9 cellular contexts compared by ENCODE assay signal in the genomic region with DNA sequence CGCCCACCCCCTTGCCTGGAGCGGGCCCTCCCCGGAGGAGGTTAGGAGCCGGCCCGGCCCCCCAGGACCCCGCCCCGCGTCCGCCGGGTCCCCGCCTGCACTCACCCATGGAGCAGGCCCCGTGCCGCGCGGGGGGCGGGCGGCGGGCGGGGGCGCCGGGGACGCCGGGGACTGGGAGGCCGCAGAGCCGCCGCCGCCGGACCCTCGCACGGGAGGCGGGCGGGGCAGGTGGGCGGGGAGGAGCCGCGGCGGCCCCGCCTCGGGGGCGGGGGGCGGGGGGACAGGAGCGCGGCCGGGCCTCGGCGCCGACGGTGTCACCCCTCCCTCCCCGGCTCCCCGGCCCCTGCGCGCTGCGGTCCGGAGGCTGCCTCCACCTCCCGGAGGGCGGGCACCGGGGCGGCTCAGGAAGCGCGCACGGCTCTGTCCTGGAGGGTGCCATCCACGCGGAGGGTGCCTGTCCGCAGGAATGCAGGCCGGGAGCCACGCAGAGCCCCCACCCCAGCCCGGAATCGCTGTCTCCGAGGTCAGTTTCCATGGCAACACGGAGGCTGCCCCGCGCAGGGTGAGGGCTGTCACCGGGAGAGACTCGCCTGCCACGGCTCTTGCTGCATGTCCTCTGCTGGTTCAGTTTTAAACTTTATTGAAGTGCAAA. TPM values are rescaled to one million over a fixed set of nuclear protein-coding genes. Genes with fewer than 3 reads are reported as not detected.
DNase-seq lines count a peak whose midpoint lies in the region; ATAC-seq and TF ChIP-seq lines count a peak whose summit lies in the region.
"Had no signal": no experiment of that assay in that cellular context is flagged by ENCODE, and none has a peak within 500 bp of the region (broad histone marks: within the 10 kb centered on the region; RNA-seq: fewer than 3 reads in every experiment).

No MANE protein-coding gene starts in this region.

- H3K27ac ChIP-seq in aorta (ENCODE audit: low read depth in 1 of 2, low read length in 2 of 2), result no peak overlapping the region

- no peak for ATAC-seq in aorta (ENCODE audit: low FRiP score)
- ATAC-seq in GM19328 (IDR thresholded peaks at IDR 0.05; ENCODE audit: unreplicated experiment), result no peak
- ATAC-seq in HG03469 (IDR thresholded peaks at IDR 0.05; ENCODE audit: unreplicated experiment), result no peak

- no peaks in the 10 kb centered on the region for H3K27me3 ChIP-seq in aorta (ENCODE audit: control insufficient read depth in 1 of 2, insufficient read depth in 2 of 2, low read length in 1 of 2)

- no peaks in the 10 kb centered on the region for H3K9me3 ChIP-seq in aorta (ENCODE audit: control insufficient read depth, low read length)

- no peaks in the 10 kb centered on the region for H3K36me3 ChIP-seq in aorta (ENCODE audit: control insufficient read depth in 1 of 2, insufficient read depth in 2 of 2, low read length in 1 of 2)

- peaks cover 3 to 6% of the 10 kb centered on the region in 2 donors for H3K4me1 ChIP-seq in aorta (ENCODE audit: control insufficient read depth in 1 of 2, insufficient read depth in 2 of 2, low read length in 2 of 2)

- no peak for TF ChIP-seq CTCF in fibroblast of the aortic adventitia (IDR thresholded peaks at IDR 0.05; ENCODE audit: insufficient read depth, low read length)
- no peak for TF ChIP-seq CTCF in neural crest cell (conservative IDR thresholded peaks at IDR 0.05)

- no peak overlapping the region for H3K27ac Mint-ChIP-seq in neural crest cell (ENCODE audit: unreplicated experiment)

- peak overlapping the region; percentile 83 for H3K4me3 Mint-ChIP-seq in neural crest cell

- 0 to 1% methylated on average over 35 to 74 of the region's 74 CpGs for WGBS in aorta, 2 donors

- intact Hi-C loops in aorta (cut with DNase I), result no loop called here

- H3K9me3 Mint-ChIP-seq in neural crest cell, result no peaks in the 10 kb centered on the region

- peak overlapping the region; percentile 82 for H3K4me3 ChIP-seq in fibroblast of the aortic adventitia (ENCODE audit: low read depth, low read length)
- H3K4me3 ChIP-seq in aorta (ENCODE audit: low read length in 2 of 2), result peak overlapping the region; percentile 39 to 73

- DNase-seq in ELR (ENCODE audit: low read depth) (peak; percentile 64), NCI-H526 (lab: John Stamatoyannopoulos, UW) (peak; percentile 46 to 73), fibroblast of the aortic adventitia (ENCODE audit: low read depth) (peak; percentile 41), neural crest cell (ENCODE audit: low read depth, low spot score) (peak; percentile 65), aorta (peak in 1 of 2 donors; percentile 78)
- peak; percentile 23 to 38 for DNase-seq in activated T-helper 1 cell treated with anti-CD3 and anti-CD28 coated beads, Interleukin-2, amount 50 U/mL, for 16 hours (ENCODE audit: low read depth in 1 of 2, low spot score in 1 of 2)

- H3K36me3 Mint-ChIP-seq in neural crest cell (ENCODE audit: low read depth), result no peaks in the 10 kb centered on the region

- peaks cover 6% of the 10 kb centered on the region for H3K27me3 Mint-ChIP-seq in neural crest cell (ENCODE audit: low read depth)

- H3K4me1 Mint-ChIP-seq in neural crest cell, result peaks cover 16% of the 10 kb centered on the region

RNA-seq across cellular contexts. Expression of gene PLEKHG5, which starts 5.9 kb away (rescaled TPM):
- total RNA-seq in fibroblast of the aortic adventitia (ENCODE audit: low replicate concordance) (3.8 and 5.1 TPM in 2 replicates), neural crest cell (28.9 and 31.7 TPM in 2 replicates), aorta (10 to 100 TPM in 1 of 2 donors, 1 to 10 TPM in 1; 6.6 to 39.3 TPM)
- 1 to 10 TPM; 2.6 to 8.0 TPM for polyA plus RNA-seq in aorta

RNA-seq across cellular contexts. Expression of gene TNFRSF25, which starts 31.4 kb away (rescaled TPM):
- total RNA-seq in fibroblast of the aortic adventitia (ENCODE audit: low replicate concordance), result 2.0 and 4.4 TPM in 2 replicates
- total RNA-seq in neural crest cell, result 23.4 and 26.1 TPM in 2 replicates
- total RNA-seq in aorta, result 10 to 100 TPM in 1 of 2 donors, 1 to 10 TPM in 1; 6.5 to 34.6 TPM
- 10 to 100 TPM in 1 of 2 donors, 1 to 10 TPM in 1; 9.6 to 22.9 TPM for polyA plus RNA-seq in aorta

RNA-seq across cellular contexts. Expression of gene NOL9, which starts 57.0 kb away (rescaled TPM):
- total RNA-seq in fibroblast of the aortic adventitia (ENCODE audit: low replicate concordance) (32.0 and 44.9 TPM in 2 replicates), neural crest cell (47.2 and 52.4 TPM in 2 replicates), aorta (10 to 100 TPM; 25.9 to 27.0 TPM)
- polyA plus RNA-seq in aorta, result 1 to 10 TPM; 1.9 to 6.5 TPM

RNA-seq across cellular contexts. Expression of gene TAS1R1, which starts 57.8 kb away (rescaled TPM):
- total RNA-seq in fibroblast of the aortic adventitia (ENCODE audit: low replicate concordance) (not detected in 2 replicates), neural crest cell (not detected in 2 replicates), aorta (not detected)
- 1 to 10 TPM in 1 of 2 donors, not detected in 1; 1.3 TPM for polyA plus RNA-seq in aorta
- total RNA-seq: T-helper 2 cell treated with Interferon-gamma antibody and Interleukin-4, amounts not matched to agents 100 ng/mL and 5 ng/mL, for 36 hours had no signal
